ENCODE assay signal across 10 cellular contexts in genomic region chr9:120711354-120711753, GRCh38. TPM values are rescaled to one million over a fixed set of nuclear protein-coding genes. Genes with fewer than 3 reads are reported as not detected.
DNase-seq lines count a peak whose midpoint lies in the region; ATAC-seq, FAIRE-seq and TF ChIP-seq lines count a peak whose summit lies in the region.
"Had no signal": no experiment of that assay in that cellular context is flagged by ENCODE, and none has a peak within 500 bp of the region (broad histone marks: within the 10 kb centered on the region; RNA-seq: fewer than 3 reads in every experiment).

No MANE protein-coding gene starts in this region.

- H3K79me2 ChIP-seq in ACC112 (ENCODE audit: control insufficient read depth, insufficient read depth, low read length, unreplicated experiment): peaks cover 25% of the 10 kb centered on the region
- H3K79me2 ChIP-seq in GM12878 (ENCODE audit: control insufficient read depth, insufficient read depth, low read length): no peaks in the 10 kb centered on the region; the same call in 1 of the 2 replicates

- BruUV-seq in GM12878 (replicated peaks; lab: Mats Ljungman, UMichigan): no TSS peak

- H3K4me2 ChIP-seq in GM12878 (ENCODE audit: control insufficient read depth, insufficient read depth): peak overlapping the region; percentile 77; the same call in 1 of the 2 replicates

- H3K9ac ChIP-seq in GM12878 (ENCODE audit: control insufficient read depth, insufficient read depth, low read length): no peak overlapping the region

- SMC1A ChIA-PET in GM12878 (lab: Charles Lee; ENCODE audit: uncharacterized antibody, unreplicated experiment): interaction anchor here (1.2 kb wide), 1 partner anchor 58 kb away, joined by 3 read pairs; no protein-coding TSS in a partner anchor

- intact Hi-C loops in GM12878 (cut with micrococcal nuclease; ENCODE audit: unreplicated experiment) (loop anchor here (5.0 kb wide), 1 partner anchor 94 kb away; no protein-coding TSS in a partner anchor), left ventricle myocardium superior (cut with micrococcal nuclease) (no loop called here)

- TF ChIP-seq RAD21 in GM12878 (IDR thresholded peaks at IDR 0.05; ENCODE audit: insufficient read depth, low read depth, low read length): no peak

- no peaks in the 10 kb centered on the region for H4K20me1 ChIP-seq in GM12878 (ENCODE audit: control insufficient read depth, insufficient read depth)

- POLR2A ChIA-PET in HEK293 (lab: Yijun Ruan, JAX): interaction anchor here (0.5 kb wide), 1 partner anchor 14 kb away, joined by 3 read pairs; no protein-coding TSS in a partner anchor
- POLR2A ChIA-PET in GM12878 (lab: Charles Lee): no interaction called here

- RAD21 ChIA-PET in GM12878 (lab: Charles Lee; ENCODE audit: unreplicated experiment): no interaction called here

- H3K27me3 ChIP-seq in ACC112 (ENCODE audit: insufficient read depth, low read length): no peaks in the 10 kb centered on the region
- H3K27me3 ChIP-seq in GM12878 (replicated peaks in 1 of 2; ENCODE audit: control insufficient read depth in 2 of 2, insufficient read depth in 2 of 2, low read length in 1 of 2): no peaks in the 10 kb centered on the region
- H3K27me3 ChIP-seq in muscle layer of duodenum (ENCODE audit: low read depth, low read length): no peaks in the 10 kb centered on the region

- TF ChIP-seq EP300 in GM12878 (IDR thresholded peaks at IDR 0.05; ENCODE audit: borderline replicate concordance in 1 of 2, control insufficient read depth in 1 of 2, low read depth in 2 of 2, low read length in 2 of 2): no peak

- FAIRE-seq in GM12878 (lab: Jason Lieb, UNC): no peak

- in situ Hi-C loops in GM12878 (cut with MboI): no loop called here

- H3K4me3 ChIP-seq in ACC112 (ENCODE audit: low read depth, low read length) (peak overlapping the region; percentile 85), HEK293 (ENCODE audit: low read depth, low read length) (no peak overlapping the region), GM12878 (no peak overlapping the region), muscle layer of duodenum (ENCODE audit: low read depth in 1 of 2, low read length in 2 of 2) (peak overlapping the region; percentile 76 to 96)

- H3K9me3 ChIP-seq in HEK293 (ENCODE audit: control insufficient read depth, insufficient read depth, low read depth, low read length): no peaks in the 10 kb centered on the region
- no peaks in the 10 kb centered on the region for H3K9me3 ChIP-seq in GM12878 (replicated peaks; ENCODE audit: control insufficient read depth, insufficient read depth, low read length)
- no peaks in the 10 kb centered on the region for H3K9me3 ChIP-seq in muscle layer of duodenum (ENCODE audit: control insufficient read depth in 1 of 2, low read length in 2 of 2)

- ATAC-seq in GM12878: no peak
- ATAC-seq in left ventricle myocardium superior: no peak
- no peak for ATAC-seq in GM19467 (IDR thresholded peaks at IDR 0.05; ENCODE audit: unreplicated experiment)
- no peak for ATAC-seq in HG03025 (IDR thresholded peaks at IDR 0.05; ENCODE audit: low FRiP score, unreplicated experiment)

- TF ChIP-seq POLR2A in GM12878 (IDR thresholded peaks at IDR 0.05; ENCODE audit: low read depth, low read length): no peak

- no peak for DNase-seq in GM12878 (ENCODE audit: low read depth, low spot score)
- no peak for DNase-seq in putamen (ENCODE audit: low spot score)
- DNase-seq in left ventricle myocardium superior: no peak
- DNase-seq: NCI-H1105, WERI-Rb-1 had no signal

- no peaks in the 10 kb centered on the region for H3K36me3 ChIP-seq in ACC112 (ENCODE audit: insufficient read depth, low read length)
- H3K36me3 ChIP-seq in HEK293 (ENCODE audit: control insufficient read depth in 2 of 2, insufficient read depth in 1 of 2, low read length in 2 of 2): no peaks in the 10 kb centered on the region; a peak in 1 of 3 replicates
- no peaks in the 10 kb centered on the region for H3K36me3 ChIP-seq in GM12878 (ENCODE audit: control insufficient read depth in 2 of 2, insufficient read depth in 2 of 2, low read length in 1 of 2)
- H3K36me3 ChIP-seq in muscle layer of duodenum (ENCODE audit: control insufficient read depth in 1 of 2, insufficient read depth in 2 of 2, low read length in 2 of 2): no peaks in the 10 kb centered on the region
- H3K36me3 ChIP-seq: WERI-Rb-1 had no signal

- H3K4me1 ChIP-seq in ACC112 (ENCODE audit: control insufficient read depth, insufficient read depth, low read length, unreplicated experiment) (peaks cover 35% of the 10 kb centered on the region), HEK293 (ENCODE audit: control insufficient read depth, insufficient read depth, low read length) (peaks cover 16% of the 10 kb centered on the region; the same call in 1 of the 2 replicates), GM12878 (ENCODE audit: control insufficient read depth, insufficient read depth, low read length) (peaks cover 15% of the 10 kb centered on the region), muscle layer of duodenum (ENCODE audit: control insufficient read depth in 1 of 2, insufficient read depth in 2 of 2, low read length in 2 of 2) (peaks cover 9 to 29% of the 10 kb centered on the region in 2 donors)

- CTCF ChIA-PET in HEK293 (lab: Yijun Ruan, JAX): interaction anchor here (0.7 to 1.6 kb wide), 6 partner anchors 10 to 105 kb away, joined by 3 to 7 read pairs (median 4); no protein-coding TSS in a partner anchor
- CTCF ChIA-PET in GM12878 (lab: Yijun Ruan, JAX): interaction anchor here (1.5 kb wide), 1 partner anchor 349 kb away, joined by 3 read pairs; no protein-coding TSS in a partner anchor

- TF ChIP-seq CTCF in HEK293 (tag by site-specific recombination; IDR thresholded peaks at IDR 0.05): no peak
- TF ChIP-seq CTCF in GM12878 (IDR thresholded peaks at IDR 0.05 in 2 of 3, conservative IDR thresholded peaks at IDR 0.05 in 1 of 3; ENCODE audit: control insufficient read depth in 2 of 3, extremely low read depth in 1 of 3, insufficient read depth in 1 of 3, low read depth in 3 of 3, low read length in 3 of 3): no peak

- H2AFZ ChIP-seq in ACC112 (ENCODE audit: low read length, unreplicated experiment) (no peak overlapping the region), GM12878 (ENCODE audit: control insufficient read depth, low read depth, low read length) (no peak overlapping the region)

- peak overlapping the region; percentile 64 for H3K27ac ChIP-seq in ACC112 (ENCODE audit: low read depth, low read length)
- H3K27ac ChIP-seq in HEK293 (ENCODE audit: extremely low read depth, low read depth, low read length): no peak overlapping the region
- no peak overlapping the region; the same call in 1 of the 2 replicates for H3K27ac ChIP-seq in GM12878 (ENCODE audit: control insufficient read depth, insufficient read depth)
- peak overlapping the region; percentile 73 for H3K27ac ChIP-seq in muscle layer of duodenum (ENCODE audit: low read length)
- H3K27ac ChIP-seq: WERI-Rb-1 had no signal

TF ChIP-seq in HEK293, 187 proteins besides CTCF, POLR2A, EP300 and RAD21 (continues in another document):
- TF ChIP-seq, protein P1, sequence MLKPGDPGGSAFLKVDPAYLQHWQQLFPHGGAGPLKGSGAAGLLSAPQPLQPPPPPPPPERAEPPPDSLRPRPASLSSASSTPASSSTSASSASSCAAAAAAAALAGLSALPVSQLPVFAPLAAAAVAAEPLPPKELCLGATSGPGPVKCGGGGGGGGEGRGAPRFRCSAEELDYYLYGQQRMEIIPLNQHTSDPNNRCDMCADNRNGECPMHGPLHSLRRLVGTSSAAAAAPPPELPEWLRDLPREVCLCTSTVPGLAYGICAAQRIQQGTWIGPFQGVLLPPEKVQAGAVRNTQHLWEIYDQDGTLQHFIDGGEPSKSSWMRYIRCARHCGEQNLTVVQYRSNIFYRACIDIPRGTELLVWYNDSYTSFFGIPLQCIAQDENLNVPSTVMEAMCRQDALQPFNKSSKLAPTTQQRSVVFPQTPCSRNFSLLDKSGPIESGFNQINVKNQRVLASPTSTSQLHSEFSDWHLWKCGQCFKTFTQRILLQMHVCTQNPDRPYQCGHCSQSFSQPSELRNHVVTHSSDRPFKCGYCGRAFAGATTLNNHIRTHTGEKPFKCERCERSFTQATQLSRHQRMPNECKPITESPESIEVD (tag by site-specific recombination; IDR thresholded peaks at IDR 0.05): peak; percentile 61
- TF ChIP-seq MYNN (tag by site-specific recombination; IDR thresholded peaks at IDR 0.05; ENCODE audit: borderline replicate concordance): no peak

TF ChIP-seq in GM12878, 131 proteins besides CTCF, POLR2A, EP300 and RAD21 (continues in another document):
- TF ChIP-seq ELK1 (IDR thresholded peaks at IDR 0.05; ENCODE audit: low read depth, low read length): no peak

RNA-seq across cellular contexts. Expression of gene MEGF9, which starts 2.9 kb away (rescaled TPM):
- 0.44 and 0.64 TPM in 2 replicates for total RNA-seq in GM12878 (2013; cell fraction: nucleolus; rRNA removed)
- total RNA-seq in GM12878 (2014; rRNA removed) (3.0 and 3.7 TPM in 2 replicates), GM12878 (2014; rRNA removed; fragmentation: Illumina TruSeq; extraction: Trizol) (4.0 TPM in 2 replicates), GM12878 (2021) (3.8 and 4.3 TPM in 2 replicates), left ventricle myocardium superior (32.8 TPM)
- polyA plus RNA-seq in GM12878 (2011; ENCODE audit: low read depth): 1.1 TPM
- polyA plus RNA-seq in GM12878 (2011; rRNA removed) (0.71 and 0.84 TPM in 2 replicates), GM12878 (2014; fragmentation: Illumina TruSeq; extraction: Trizol) (5.1 and 5.2 TPM in 2 replicates), GM12878 (2014; fragmentation: Nextera tagmentation; extraction: Ambion mirVana) (1 to 10 TPM; 1.4 to 1.6 TPM), GM12878 (2014; rRNA removed) (2.5 and 2.8 TPM in 2 replicates), GM12878 (2016; fragmentation: Nextera tagmentation; extraction: Ambion mirVana) (1 to 10 TPM; 1.8 to 2.4 TPM)
- 0.43 and 0.52 TPM in 2 replicates for polyA plus RNA-seq in GM12878 (2011; cell fraction: cytosol; rRNA removed)
- polyA plus RNA-seq in GM12878 (2011; cell fraction: nucleus; rRNA removed): 0.13 and 0.32 TPM in 2 replicates
- polyA plus RNA-seq in GM12878 (2012): 1.7 and 2.3 TPM in 2 replicates
- polyA minus RNA-seq in GM12878 (2011; rRNA and poly(A)+ RNA removed): 0.66 and 0.72 TPM in 2 replicates
- 0.27 and 0.62 TPM in 2 replicates for polyA minus RNA-seq in GM12878 (2011; cell fraction: cytosol; rRNA and poly(A)+ RNA removed)
- polyA minus RNA-seq in GM12878 (2011; cell fraction: nucleus; rRNA and poly(A)+ RNA removed): 0.12 and 0.57 TPM in 2 replicates

Comparison
In these comparisons a context has a peak if more than half of its experiments do, and no peak if none do; other contexts are left out.
1. H3K27ac ChIP-seq: peak in ACC112 (single experiment) and muscle layer of duodenum (single experiment); none in HEK293 (single experiment) and GM12878 (single experiment).
2. H3K4me3 ChIP-seq: peak in ACC112 (single experiment) and muscle layer of duodenum (2 of 2); none in HEK293 (single experiment) and GM12878 (single experiment).